ENCODE assay signal across 36 cellular contexts in the genomic region with DNA sequence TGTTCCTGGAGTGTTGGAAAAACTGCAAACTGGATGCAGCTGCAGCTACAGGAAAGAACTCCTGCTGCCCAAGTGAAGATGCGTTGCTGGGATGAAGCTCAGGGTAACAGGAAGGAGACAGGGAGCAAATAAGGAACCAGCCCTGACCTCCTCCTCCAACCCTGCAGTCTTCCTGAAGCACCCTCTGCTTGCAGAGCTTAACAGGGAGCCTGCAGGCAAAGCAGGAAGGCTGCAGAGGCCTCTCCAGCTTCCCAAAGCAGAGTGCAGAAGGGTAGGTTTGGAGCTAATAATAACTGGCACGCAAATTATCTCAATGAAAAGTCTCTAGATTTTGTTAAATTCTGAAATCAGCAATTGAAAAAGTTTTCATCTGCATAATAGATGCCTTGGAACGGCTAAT.
"Had no signal": no experiment of that assay in that cellular context is flagged by ENCODE, and none has a peak within 500 bp of the region (broad histone marks: within the 10 kb centered on the region; RNA-seq: fewer than 3 reads in every experiment).

No MANE protein-coding gene starts in this region.

- H3K27me3 Mint-ChIP-seq: activated B cell treated with CpG ODN at 0.5 μM for 24 hours; activated CD4-positive, alpha-beta memory T cell treated with anti-CD3 and anti-CD28 coated beads, Interleukin-2, amount 10 ng/mL, durations not matched to agents 7 days and 5 days; activated CD8-positive, alpha-beta memory T cell treated with anti-CD3 and anti-CD28 coated beads, Interleukin-2, amount 10 ng/mL, durations not matched to agents 7 days and 5 days; activated naive CD4-positive, alpha-beta T cell treated with anti-CD3 and anti-CD28 coated beads, Interleukin-2, amount 10 ng/mL, durations not matched to agents 7 days and 5 days; activated naive CD8-positive, alpha-beta T cell; activated naive CD8-positive, alpha-beta T cell treated with anti-CD3 and anti-CD28 coated beads, Interleukin-2, amount 50 U/mL, for 24 hours; brain had no signal

- H3K4me3 Mint-ChIP-seq: activated B cell treated with CpG ODN at 0.5 μM for 24 hours; activated CD4-positive, alpha-beta memory T cell treated with anti-CD3 and anti-CD28 coated beads, Interleukin-2, amount 10 ng/mL, durations not matched to agents 7 days and 5 days; activated CD8-positive, alpha-beta memory T cell treated with anti-CD3 and anti-CD28 coated beads, Interleukin-2, amount 10 ng/mL, durations not matched to agents 7 days and 5 days; activated naive CD4-positive, alpha-beta T cell treated with anti-CD3 and anti-CD28 coated beads, Interleukin-2, amount 10 ng/mL, durations not matched to agents 7 days and 5 days; activated naive CD8-positive, alpha-beta T cell; activated naive CD8-positive, alpha-beta T cell treated with anti-CD3 and anti-CD28 coated beads, Interleukin-2, amount 50 U/mL, for 24 hours; brain; T-helper 1 cell treated with Interleukin-12 subunit alpha and Interleukin-12 subunit beta and Interleukin-4 antibody, amounts not matched to agents 30 μg/mL and 1 μg/mL, for 36 hours; T-helper 2 cell treated with Interferon-gamma antibody and Interleukin-4, amounts not matched to agents 5 μg/mL and 100 μg/mL, for 36 hours had no signal

- H3K9me3 ChIP-seq: Peyer's patch, SJSA1, SK-N-SH had no signal

- H3K27ac ChIP-seq: Peyer's patch, SJSA1 had no signal

- H3K9me3 Mint-ChIP-seq: brain; T-helper 1 cell treated with Interleukin-12 subunit alpha and Interleukin-12 subunit beta and Interleukin-4 antibody, amounts not matched to agents 30 μg/mL and 1 μg/mL, for 36 hours had no signal

- H3K4me3 ChIP-seq: Peyer's patch, SJSA1 had no signal

- H3K4me2 ChIP-seq: SK-N-SH had no signal

- H3K4me1 Mint-ChIP-seq: activated B cell treated with CpG ODN at 0.5 μM for 24 hours; activated CD4-positive, alpha-beta memory T cell treated with anti-CD3 and anti-CD28 coated beads, Interleukin-2, amount 10 ng/mL, durations not matched to agents 7 days and 5 days; activated CD8-positive, alpha-beta memory T cell treated with anti-CD3 and anti-CD28 coated beads, Interleukin-2, amount 10 ng/mL, durations not matched to agents 7 days and 5 days; activated naive CD4-positive, alpha-beta T cell treated with anti-CD3 and anti-CD28 coated beads, Interleukin-2, amount 10 ng/mL, durations not matched to agents 7 days and 5 days; activated naive CD8-positive, alpha-beta T cell treated with anti-CD3 and anti-CD28 coated beads, Interleukin-2, amount 50 U/mL, for 24 hours had no signal

- H3K36me3 ChIP-seq: Peyer's patch, SJSA1 had no signal

- H3K27me3 ChIP-seq: Peyer's patch, SJSA1 had no signal

- H3K27ac Mint-ChIP-seq: activated B cell treated with CpG ODN at 0.5 μM for 24 hours; activated CD4-positive, alpha-beta memory T cell treated with anti-CD3 and anti-CD28 coated beads, Interleukin-2, amount 10 ng/mL, durations not matched to agents 7 days and 5 days; activated CD8-positive, alpha-beta memory T cell treated with anti-CD3 and anti-CD28 coated beads, Interleukin-2, amount 10 ng/mL, durations not matched to agents 7 days and 5 days; activated naive CD4-positive, alpha-beta T cell treated with anti-CD3 and anti-CD28 coated beads, Interleukin-2, amount 10 ng/mL, durations not matched to agents 7 days and 5 days; activated naive CD8-positive, alpha-beta T cell; activated naive CD8-positive, alpha-beta T cell treated with anti-CD3 and anti-CD28 coated beads, Interleukin-2, amount 50 U/mL, for 24 hours; T-helper 1 cell treated with Interleukin-12 subunit alpha and Interleukin-12 subunit beta and Interleukin-4 antibody, amounts not matched to agents 30 μg/mL and 1 μg/mL, for 36 hours; T-helper 2 cell treated with Interferon-gamma antibody and Interleukin-4, amounts not matched to agents 5 μg/mL and 100 μg/mL, for 36 hours had no signal

- ATAC-seq: activated CD8-positive, alpha-beta memory T cell treated with anti-CD3 and anti-CD28 coated beads, Interleukin-2, amount 10 ng/mL, durations not matched to agents 7 days and 5 days; activated naive CD8-positive, alpha-beta T cell treated with anti-CD3 and anti-CD28 coated beads, Interleukin-2, amount 50 U/mL, for 24 hours; PC-3 had no signal

- H3K36me3 Mint-ChIP-seq: activated CD8-positive, alpha-beta memory T cell treated with anti-CD3 and anti-CD28 coated beads, Interleukin-2, amount 10 ng/mL, durations not matched to agents 7 days and 5 days; activated naive CD4-positive, alpha-beta T cell treated with anti-CD3 and anti-CD28 coated beads, Interleukin-2, amount 10 ng/mL, durations not matched to agents 7 days and 5 days; activated naive CD8-positive, alpha-beta T cell; brain had no signal

- H3K9ac ChIP-seq: SK-N-SH had no signal

- FAIRE-seq: bronchial epithelial cell had no signal

- DNase-seq: activated B cell treated with CpG ODN at 0.5 μM for 24 hours; activated CD4-positive, alpha-beta memory T cell treated with anti-CD3 and anti-CD28 coated beads, Interleukin-2, amount 10 ng/mL, durations not matched to agents 7 days and 5 days; activated CD4-positive, alpha-beta T cell treated with anti-CD3 and anti-CD28 coated beads for 4 hours; activated CD4-positive, CD25-positive, alpha-beta regulatory T cell treated with anti-CD3 and anti-CD28 coated beads, Interleukin-2, amount 50 U/mL, for 72 hours; activated CD8-positive, alpha-beta memory T cell treated with anti-CD3 and anti-CD28 coated beads for 24 hours; activated CD8-positive, alpha-beta memory T cell treated with anti-CD3 and anti-CD28 coated beads, Interleukin-2, amount 10 ng/mL, durations not matched to agents 7 days and 5 days; activated CD8-positive, alpha-beta memory T cell treated with anti-CD3 and anti-CD28 coated beads, Interleukin-2, amount 50 U/mL, for 48 hours; activated effector memory CD4-positive, alpha-beta T cell treated with Interleukin-2 at 50 U/mL for 16 hours; activated naive CD4-positive, alpha-beta T cell treated with anti-CD3 and anti-CD28 coated beads, Interleukin-2, amount 10 ng/mL, durations not matched to agents 7 days and 5 days; activated naive CD8-positive, alpha-beta T cell treated with anti-CD3 and anti-CD28 coated beads, Interleukin-2, amount 50 U/mL, for 24 hours; activated T-cell treated with anti-CD3 and anti-CD28 coated beads, Interleukin-2, amount 50 U/mL, for 48 hours; central memory CD4-positive, alpha-beta T cell; Karpas-422; KBM-7; MM.1S; MV-4-11; NCI-H1092; NCI-H1436 treated with DMSO at 0.1 percent for 48 hours; NCI-H1694 treated with DMSO at 0.1 percent for 48 hours; NCI-H2029; NCI-H2171; NCI-H2227 treated with DMSO at 0.1 percent for 48 hours; NCI-H446; NCI-H510A treated with DMSO at 0.1 percent for 48 hours; NCI-H526 treated with DMSO at 0.1 percent for 48 hours; PC-3; Peyer's patch; RPMI8226; SHP77 treated with DMSO at 0.1 percent for 48 hours had no signal

- H3K4me1 ChIP-seq: Peyer's patch, SJSA1 had no signal
